In the genomic region with DNA sequence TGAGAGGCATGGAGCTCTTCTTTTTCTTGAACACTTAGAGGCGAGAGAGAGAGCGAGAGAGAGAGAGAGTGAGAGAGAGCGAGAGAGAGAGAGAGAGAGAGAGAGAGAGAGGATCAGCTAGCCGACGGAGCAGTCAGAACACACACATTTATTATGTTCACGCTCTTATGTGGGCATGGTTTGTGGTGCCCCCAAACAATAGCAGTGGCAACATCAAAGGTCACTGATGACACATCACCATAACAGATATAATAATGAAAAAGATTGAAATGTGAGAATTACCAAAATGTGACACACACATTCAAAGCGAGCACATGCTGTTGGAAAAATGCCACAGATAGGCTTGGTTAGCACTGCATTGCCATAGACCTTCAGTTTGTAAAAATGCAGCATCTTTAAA, we compare ENCODE assay signal across 1 cellular context.
TF ChIP-seq lines count a peak whose summit lies in the region.

No MANE protein-coding gene starts in this region.

TF ChIP-seq in GM23338, 12 proteins besides CTCF, POLR2A, EP300 and RAD21:
- no peak for TF ChIP-seq EZH2phosphoT487 (IDR thresholded peaks at IDR 0.05; ENCODE audit: unreplicated experiment)
- TF ChIP-seq POLR2AphosphoS5 (IDR thresholded peaks at IDR 0.05; ENCODE audit: low read depth) = no peak
- no peak for TF ChIP-seq ETS1 (IDR thresholded peaks at IDR 0.05)
- TF ChIP-seq NANOG (IDR thresholded peaks at IDR 0.05; ENCODE audit: borderline replicate concordance) = no peak
